1 cellular context compared by ENCODE assay signal in the genomic region with DNA sequence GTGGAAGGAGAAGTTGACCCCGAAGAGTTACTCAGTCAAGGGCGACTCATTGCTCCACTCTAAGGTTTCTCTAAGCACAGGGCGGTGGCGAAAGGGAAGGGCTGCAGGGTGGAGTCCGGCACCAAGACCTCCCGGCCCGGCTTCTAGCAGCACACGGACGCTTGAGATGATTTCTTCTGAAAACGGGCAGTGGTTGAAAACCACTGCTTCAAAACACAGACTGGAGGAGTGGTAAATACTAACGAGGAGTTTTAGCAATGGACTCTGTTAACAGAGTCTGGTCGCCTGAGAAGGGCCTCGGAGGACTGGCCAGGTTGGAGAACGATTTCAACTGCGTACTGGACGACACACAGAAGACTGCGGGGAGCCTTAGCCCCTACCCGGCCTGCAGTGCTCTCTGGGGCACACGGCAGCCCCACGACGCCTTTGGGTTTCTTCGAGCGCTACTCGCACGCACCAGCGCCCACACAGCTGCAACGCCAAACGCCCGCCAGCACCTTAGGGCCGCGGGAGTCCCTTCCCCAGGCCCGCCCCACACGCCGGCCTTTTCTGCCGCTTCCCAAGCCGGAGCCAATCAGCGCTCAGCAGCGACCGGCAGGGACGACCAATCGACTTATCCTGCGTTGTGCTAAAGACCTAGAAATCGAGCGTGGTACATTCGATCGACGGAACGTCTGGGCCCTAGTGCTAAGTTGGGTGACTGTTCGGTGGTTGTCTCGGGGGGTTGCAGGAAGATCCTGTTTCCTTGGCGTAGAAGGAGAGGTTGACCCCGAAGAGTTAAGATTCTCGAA.
A peak's percentile ranks its signal among the peaks of the same experiment; 100 is the strongest.
TF ChIP-seq lines count a peak whose summit lies in the region.

No MANE protein-coding gene starts in this region.

TF ChIP-seq in HEK293, 187 proteins besides CTCF, POLR2A, EP300 and RAD21 (continued from another document and continues in another):
- TF ChIP-seq, protein P1, sequence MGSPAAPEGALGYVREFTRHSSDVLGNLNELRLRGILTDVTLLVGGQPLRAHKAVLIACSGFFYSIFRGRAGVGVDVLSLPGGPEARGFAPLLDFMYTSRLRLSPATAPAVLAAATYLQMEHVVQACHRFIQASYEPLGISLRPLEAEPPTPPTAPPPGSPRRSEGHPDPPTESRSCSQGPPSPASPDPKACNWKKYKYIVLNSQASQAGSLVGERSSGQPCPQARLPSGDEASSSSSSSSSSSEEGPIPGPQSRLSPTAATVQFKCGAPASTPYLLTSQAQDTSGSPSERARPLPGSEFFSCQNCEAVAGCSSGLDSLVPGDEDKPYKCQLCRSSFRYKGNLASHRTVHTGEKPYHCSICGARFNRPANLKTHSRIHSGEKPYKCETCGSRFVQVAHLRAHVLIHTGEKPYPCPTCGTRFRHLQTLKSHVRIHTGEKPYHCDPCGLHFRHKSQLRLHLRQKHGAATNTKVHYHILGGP (tag by site-specific recombination; IDR thresholded peaks at IDR 0.05) = no peak
- TF ChIP-seq ZNF664 (tag by site-specific recombination; IDR thresholded peaks at IDR 0.05) = no peak
- no peak for TF ChIP-seq ZNF660 (tag by site-specific recombination; IDR thresholded peaks at IDR 0.05)
- no peak for TF ChIP-seq ZNF548 (tag by site-specific recombination; IDR thresholded peaks at IDR 0.05)
- no peak for TF ChIP-seq TRIM28 (IDR thresholded peaks at IDR 0.05; ENCODE audit: borderline replicate concordance, low read length)
- TF ChIP-seq ZNF155 (tag by site-specific recombination; IDR thresholded peaks at IDR 0.05) = no peak
- no peak for TF ChIP-seq ZNF398 (tag by site-specific recombination; IDR thresholded peaks at IDR 0.05)
- no peak for TF ChIP-seq ZNF416 (tag by site-specific recombination; IDR thresholded peaks at IDR 0.05)
- TF ChIP-seq OVOL3 (tag by site-specific recombination; IDR thresholded peaks at IDR 0.05) = no peak
- TF ChIP-seq ZNF473 (tag by site-specific recombination; IDR thresholded peaks at IDR 0.05) = no peak
- TF ChIP-seq WT1 (tag by site-specific recombination; IDR thresholded peaks at IDR 0.05) = no peak
- TF ChIP-seq ZNF23 (tag by site-specific recombination; IDR thresholded peaks at IDR 0.05; ENCODE audit: borderline replicate concordance) = no peak
- TF ChIP-seq ZNF433 (tag by site-specific recombination; IDR thresholded peaks at IDR 0.05; ENCODE audit: low read depth) = no peak
- TF ChIP-seq ZNF610 (tag by site-specific recombination; IDR thresholded peaks at IDR 0.05; ENCODE audit: borderline replicate concordance) = no peak
- TF ChIP-seq EGR2 (tag by site-specific recombination; IDR thresholded peaks at IDR 0.05; ENCODE audit: low read depth) = peak; percentile 58; the same call in 1 of the 2 replicates
- TF ChIP-seq RBAK (tag by site-specific recombination; IDR thresholded peaks at IDR 0.05) = no peak
- TF ChIP-seq ZNF202 (tag by site-specific recombination; IDR thresholded peaks at IDR 0.05; ENCODE audit: borderline replicate concordance) = no peak
- TF ChIP-seq ZNF266 (tag by site-specific recombination; IDR thresholded peaks at IDR 0.05; ENCODE audit: low read depth) = no peak
- TF ChIP-seq FEZF1 (tag by site-specific recombination; IDR thresholded peaks at IDR 0.05) = peak; percentile 92
- no peak for TF ChIP-seq BCL11B (tag by site-specific recombination; IDR thresholded peaks at IDR 0.05; ENCODE audit: low read depth)
- no peak for TF ChIP-seq ZNF157 (tag by site-specific recombination; IDR thresholded peaks at IDR 0.05)
- TF ChIP-seq, protein P2, sequence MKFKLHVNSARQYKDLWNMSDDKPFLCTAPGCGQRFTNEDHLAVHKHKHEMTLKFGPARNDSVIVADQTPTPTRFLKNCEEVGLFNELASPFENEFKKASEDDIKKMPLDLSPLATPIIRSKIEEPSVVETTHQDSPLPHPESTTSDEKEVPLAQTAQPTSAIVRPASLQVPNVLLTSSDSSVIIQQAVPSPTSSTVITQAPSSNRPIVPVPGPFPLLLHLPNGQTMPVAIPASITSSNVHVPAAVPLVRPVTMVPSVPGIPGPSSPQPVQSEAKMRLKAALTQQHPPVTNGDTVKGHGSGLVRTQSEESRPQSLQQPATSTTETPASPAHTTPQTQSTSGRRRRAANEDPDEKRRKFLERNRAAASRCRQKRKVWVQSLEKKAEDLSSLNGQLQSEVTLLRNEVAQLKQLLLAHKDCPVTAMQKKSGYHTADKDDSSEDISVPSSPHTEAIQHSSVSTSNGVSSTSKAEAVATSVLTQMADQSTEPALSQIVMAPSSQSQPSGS (tag by site-specific recombination; IDR thresholded peaks at IDR 0.05; ENCODE audit: low read depth) = no peak
- no peak for TF ChIP-seq TSHZ1 (tag by site-specific recombination; IDR thresholded peaks at IDR 0.05; ENCODE audit: borderline replicate concordance)
- peak; percentile 54 for TF ChIP-seq SP7 (tag by site-specific recombination; IDR thresholded peaks at IDR 0.05)
- TF ChIP-seq ZNF513 (tag by site-specific recombination; IDR thresholded peaks at IDR 0.05) = no peak
- TF ChIP-seq ZNF670 (tag by site-specific recombination; IDR thresholded peaks at IDR 0.05; ENCODE audit: low read depth) = no peak
- no peak for TF ChIP-seq YY1 (tag by site-specific recombination; IDR thresholded peaks at IDR 0.05)
- no peak for TF ChIP-seq MYNN (tag by site-specific recombination; IDR thresholded peaks at IDR 0.05; ENCODE audit: borderline replicate concordance)
- TF ChIP-seq, protein P3, sequence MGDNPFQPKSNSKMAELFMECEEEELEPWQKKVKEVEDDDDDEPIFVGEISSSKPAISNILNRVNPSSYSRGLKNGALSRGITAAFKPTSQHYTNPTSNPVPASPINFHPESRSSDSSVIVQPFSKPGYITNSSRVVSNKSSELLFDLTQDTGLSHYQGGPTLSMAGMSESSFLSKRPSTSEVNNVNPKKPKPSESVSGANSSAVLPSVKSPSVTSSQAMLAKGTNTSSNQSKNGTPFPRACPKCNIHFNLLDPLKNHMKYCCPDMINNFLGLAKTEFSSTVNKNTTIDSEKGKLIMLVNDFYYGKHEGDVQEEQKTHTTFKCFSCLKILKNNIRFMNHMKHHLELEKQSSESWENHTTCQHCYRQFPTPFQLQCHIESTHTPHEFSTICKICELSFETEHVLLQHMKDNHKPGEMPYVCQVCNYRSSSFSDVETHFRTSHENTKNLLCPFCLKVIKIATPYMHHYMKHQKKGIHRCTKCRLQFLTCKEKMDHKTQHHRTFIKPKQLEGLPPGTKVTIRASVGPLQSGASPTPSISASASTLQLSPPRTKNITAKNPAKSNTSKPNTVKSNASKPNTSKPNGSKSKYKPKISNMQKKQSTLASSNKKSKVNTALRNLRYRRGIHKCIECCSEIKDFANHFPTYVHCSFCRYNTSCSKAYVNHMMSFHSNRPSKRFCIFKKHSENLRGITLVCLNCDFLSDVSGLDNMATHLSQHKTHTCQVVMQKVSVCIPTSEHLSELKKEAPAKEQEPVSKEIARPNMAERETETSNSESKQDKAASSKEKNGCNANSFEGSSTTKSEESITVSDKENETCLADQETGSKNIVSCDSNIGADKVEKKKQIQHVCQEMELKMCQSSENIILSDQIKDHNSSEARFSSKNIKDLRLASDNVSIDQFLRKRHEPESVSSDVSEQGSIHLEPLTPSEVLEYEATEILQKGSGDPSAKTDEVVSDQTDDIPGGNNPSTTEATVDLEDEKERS (tag by site-specific recombination; IDR thresholded peaks at IDR 0.05) = no peak
- TF ChIP-seq ZNF571 (tag by site-specific recombination; IDR thresholded peaks at IDR 0.05) = no peak
- peak; percentile 80 for TF ChIP-seq PATZ1 (tag by site-specific recombination; IDR thresholded peaks at IDR 0.05)
- no peak for TF ChIP-seq ZNF24 (tag by site-specific recombination; IDR thresholded peaks at IDR 0.05)
- no peak for TF ChIP-seq ZBTB7A (tag by site-specific recombination; IDR thresholded peaks at IDR 0.05; ENCODE audit: low read depth)
- TF ChIP-seq ZNF747 (tag by site-specific recombination; IDR thresholded peaks at IDR 0.05) = no peak
- TF ChIP-seq ZNF521 (tag by site-specific recombination; IDR thresholded peaks at IDR 0.05) = no peak
- TF ChIP-seq ZNF148 (tag by site-specific recombination; IDR thresholded peaks at IDR 0.05; ENCODE audit: borderline replicate concordance) = no peak
- TF ChIP-seq BCL11A (tag by site-specific recombination; IDR thresholded peaks at IDR 0.05; ENCODE audit: low read depth) = no peak
- no peak for TF ChIP-seq MZF1 (tag by site-specific recombination; IDR thresholded peaks at IDR 0.05; ENCODE audit: borderline replicate concordance)
- TF ChIP-seq ZNF624 (tag by site-specific recombination; IDR thresholded peaks at IDR 0.05) = no peak
- TF ChIP-seq ZNF629 (tag by site-specific recombination; IDR thresholded peaks at IDR 0.05) = no peak
- TF ChIP-seq ZNF366 (tag by site-specific recombination; conservative IDR thresholded peaks at IDR 0.05) = no peak
- TF ChIP-seq ZEB2 (tag by site-specific recombination; IDR thresholded peaks at IDR 0.05) = no peak
